In genomic region chr4:186088516-186088915, GRCh38 we compare ENCODE assay signal across 17 cellular contexts.
"Had no signal": no experiment of that assay in that cellular context is flagged by ENCODE, and none has a peak within 500 bp of the region (broad histone marks: within the 10 kb centered on the region; RNA-seq: fewer than 3 reads in every experiment).

No MANE protein-coding gene starts in this region.

- H3K27ac ChIP-seq: HL-60, RWPE1 had no signal

- H3K4me3 ChIP-seq: MG63 had no signal

- DNase-seq: KBM-7, MG63, NCI-H1092, NCI-H1105 treated with DMSO at 0.1 percent for 48 hours, NCI-H1417 treated with DMSO at 0.1 percent for 48 hours, NCI-H146, NCI-H1694 treated with DMSO at 0.1 percent for 48 hours, NCI-H1930, NCI-H2081, NCI-H2107, NCI-H2227 treated with DMSO at 0.1 percent for 48 hours, NCI-H524, NCI-H69, NCI-H774, SHP77 had no signal

- H3K27me3 ChIP-seq: MG63 had no signal

- H3K36me3 ChIP-seq: MG63 had no signal
